Comparison of ENCODE assay signal across 8 cellular contexts in the genomic region with DNA sequence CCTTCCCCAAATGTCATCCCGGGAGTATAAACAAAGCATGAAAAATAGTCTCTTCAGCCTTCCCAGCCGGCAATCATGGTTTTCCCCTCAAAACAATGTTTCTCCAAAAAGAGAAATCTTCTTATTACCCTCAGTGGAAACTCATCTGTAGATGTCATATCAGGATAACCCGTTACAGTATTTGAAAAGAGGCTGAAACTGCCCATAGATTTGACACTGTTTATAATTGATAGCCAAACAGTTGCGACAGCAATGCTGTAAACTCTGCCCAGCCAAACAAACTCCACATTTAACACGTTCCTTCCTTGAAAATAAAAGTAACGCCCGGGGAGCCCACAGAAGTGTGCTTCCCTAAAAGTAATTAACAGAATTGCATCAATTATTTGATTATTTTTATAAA.
DNase-seq lines count a peak whose midpoint lies in the region; ATAC-seq, FAIRE-seq and TF ChIP-seq lines count a peak whose summit lies in the region.

No MANE protein-coding gene starts in this region.

- no peak overlapping the region for H2AFZ ChIP-seq in IMR-90 (replicated peaks; ENCODE audit: low read length, poor library complexity)
- peak overlapping the region; percentile 90 for H2AFZ ChIP-seq in GM12878 (ENCODE audit: control insufficient read depth, low read depth, low read length)
- peak overlapping the region; percentile 87 for H2AFZ ChIP-seq in keratinocyte (ENCODE audit: control insufficient read depth, low read length)

- H3K9ac ChIP-seq in BLaER1 treated with 17β-estradiol and CSF1 and Interleukin-3, amounts not matched to agents 10 nM and 100 nM = peak overlapping the region; percentile 87 to 96 (median 93)
- H3K9ac ChIP-seq in IMR-90 (ENCODE audit: low read depth, low read length) = peak overlapping the region; percentile 76
- H3K9ac ChIP-seq in GM12878 (ENCODE audit: control insufficient read depth, insufficient read depth, low read length) = peak overlapping the region; percentile 89
- peak overlapping the region; percentile 82 for H3K9ac ChIP-seq in keratinocyte (ENCODE audit: control insufficient read depth, extremely low read depth, insufficient read depth, low read length)

- POLR2A ChIA-PET in IMR-90 (lab: Charles Lee; ENCODE audit: unreplicated experiment) (no interaction called here), GM12878 (lab: Charles Lee) (interaction anchor here (0.7 to 1.1 kb wide), 2 partner anchors 23 to 433 kb away, joined by 3 read pairs; no protein-coding TSS in a partner anchor)

- H3K4me3 Mint-ChIP-seq in stimulated activated effector memory CD8-positive, alpha-beta T cell treated with anti-CD3 and anti-CD28 coated beads, Interleukin-12 subunit alpha, Interleukin-12 subunit beta, amount 100 ng/mL, for 72 hours = peak overlapping the region; percentile 81

- peak overlapping the region; percentile 76 to 93 (median 82) for H3K4me3 ChIP-seq in BLaER1 treated with 17β-estradiol and CSF1 and Interleukin-3, amounts not matched to agents 10 nM and 100 nM
- peak overlapping the region; percentile 78 for H3K4me3 ChIP-seq in IMR-90 (ENCODE audit: insufficient read depth, low read depth, low read length)
- H3K4me3 ChIP-seq in GM12878 = peak overlapping the region; percentile 86
- peak overlapping the region; percentile 63 to 84 (median 77) for H3K4me3 ChIP-seq in keratinocyte (ENCODE audit: control insufficient read depth in 2 of 3, extremely low read depth in 1 of 3, insufficient read depth in 2 of 3, low read depth in 1 of 3, low read length in 3 of 3)

- FAIRE-seq in GM12878 (lab: Jason Lieb, UNC) = no peak
- no peak for FAIRE-seq in keratinocyte (lab: Jason Lieb, UNC)

- H3K4me1 Mint-ChIP-seq in stimulated activated effector memory CD8-positive, alpha-beta T cell treated with anti-CD3 and anti-CD28 coated beads, Interleukin-12 subunit alpha, Interleukin-12 subunit beta, amount 100 ng/mL, for 72 hours = peaks cover 66% of the 10 kb centered on the region

- SMC1A ChIA-PET in GM12878 (lab: Charles Lee; ENCODE audit: uncharacterized antibody, unreplicated experiment) = interaction anchor here (1.4 to 1.9 kb wide), 2 partner anchors 23 to 268 kb away, joined by 3 to 10 read pairs; no protein-coding TSS in a partner anchor

- peak overlapping the region; percentile 92 for H3K14ac ChIP-seq in IMR-90 (replicated peaks; ENCODE audit: low read depth, low read length)

- H4K8ac ChIP-seq in IMR-90 (ENCODE audit: low read depth in 2 of 2, low read length in 2 of 2) = peak overlapping the region; percentile 4 to 76; a peak in 2 of 4 replicates

- dilution Hi-C loops in IMR-90 (cut with HindIII; ENCODE audit: low sequenced_read_pairs, unreplicated experiment) = no loop called here
- dilution Hi-C loops in keratinocyte (cut with MboI; ENCODE audit: extremely low pct_ligation_motif_present, low sequenced_read_pairs) = no loop called here

- TF ChIP-seq EP300 in GM12878 (IDR thresholded peaks at IDR 0.05; ENCODE audit: borderline replicate concordance in 1 of 2, control insufficient read depth in 1 of 2, low read depth in 2 of 2, low read length in 2 of 2) = no peak

- peaks cover 0 to 14% (median 7%) of the 10 kb centered on the region in 11 experiments; a peak in 8 of 22 replicates for H3K27me3 ChIP-seq in BLaER1 treated with 17β-estradiol and CSF1 and Interleukin-3, amounts not matched to agents 10 nM and 100 nM
- no peaks in the 10 kb centered on the region for H3K27me3 ChIP-seq in IMR-90 (ENCODE audit: control insufficient read depth, insufficient read depth, low read length)
- no peaks in the 10 kb centered on the region for H3K27me3 ChIP-seq in GM12878 (replicated peaks in 1 of 2; ENCODE audit: control insufficient read depth in 2 of 2, insufficient read depth in 2 of 2, low read length in 1 of 2)
- H3K27me3 ChIP-seq in keratinocyte (ENCODE audit: control insufficient read depth, extremely low read depth, insufficient read depth, low read length) = no peaks in the 10 kb centered on the region

- H3K56ac ChIP-seq in IMR-90 (ENCODE audit: extremely low read depth, insufficient read depth, low read length) = peak overlapping the region; percentile 47

- H3K23ac ChIP-seq in IMR-90 (ENCODE audit: low read depth, low read length) = peak overlapping the region; percentile 93

- no peak overlapping the region; the same call in 2 of the 3 replicates for H2BK15ac ChIP-seq in IMR-90 (ENCODE audit: low read depth, low read length)

- no peak overlapping the region for H2BK20ac ChIP-seq in IMR-90 (ENCODE audit: low read depth, low read length)

- peak overlapping the region; percentile 90 for H2BK5ac ChIP-seq in IMR-90 (ENCODE audit: low read depth, low read length, poor library complexity, severe bottlenecking)

- H3K9me3 Mint-ChIP-seq in stimulated activated effector memory CD8-positive, alpha-beta T cell treated with anti-CD3 and anti-CD28 coated beads, Interleukin-12 subunit alpha, Interleukin-12 subunit beta, amount 100 ng/mL, for 72 hours = no peaks in the 10 kb centered on the region

- no peak overlapping the region for H2AK5ac ChIP-seq in IMR-90 (ENCODE audit: low read depth, low read length)

- no peak for DNase-seq in IMR-90
- no peak for DNase-seq in GM12878 (ENCODE audit: low read depth, low spot score)
- no peak for DNase-seq in keratinocyte (ENCODE audit: low read depth, low spot score)
- DNase-seq in stimulated activated effector memory CD8-positive, alpha-beta T cell treated with anti-CD3 and anti-CD28 coated beads, Interleukin-12 subunit alpha, Interleukin-12 subunit beta, amount 100 ng/mL, for 72 hours (ENCODE audit: low spot score in 2 of 2) = no peak
- DNase-seq in LoVo (ENCODE audit: low spot score) = no peak

- TF ChIP-seq RAD21 in IMR-90 (IDR thresholded peaks at IDR 0.05; ENCODE audit: low read length) (no peak), GM12878 (IDR thresholded peaks at IDR 0.05; ENCODE audit: insufficient read depth, low read depth, low read length) (0 out of 2 replicates have a peak, but pooled peaks have one; percentile 9)

- H3K79me1 ChIP-seq in IMR-90 (ENCODE audit: low read depth in 1 of 2, low read length in 2 of 2) = peaks cover 6 to 40% of the 10 kb centered on the region in 2 experiments; a peak in 2 of 4 replicates

- no peak overlapping the region for H4K5ac ChIP-seq in IMR-90 (ENCODE audit: low read depth, low read length)

- H2AK9ac ChIP-seq in IMR-90 (replicated peaks; ENCODE audit: low read depth, low read length, poor library complexity) = no peak overlapping the region

- no peak for TF ChIP-seq POLR2A in IMR-90 (IDR thresholded peaks at IDR 0.05; ENCODE audit: low read depth, low read length)
- TF ChIP-seq POLR2A in GM12878 (IDR thresholded peaks at IDR 0.05; ENCODE audit: low read depth, low read length) = no peak

- no peaks in the 10 kb centered on the region for H3K36me3 ChIP-seq in BLaER1 treated with 17β-estradiol and CSF1 and Interleukin-3, amounts not matched to agents 10 nM and 100 nM
- H3K36me3 ChIP-seq in IMR-90 (ENCODE audit: control insufficient read depth, insufficient read depth, low read length) (no peaks in the 10 kb centered on the region), GM12878 (ENCODE audit: control insufficient read depth in 2 of 2, insufficient read depth in 2 of 2, low read length in 1 of 2) (no peaks in the 10 kb centered on the region), keratinocyte (ENCODE audit: control insufficient read depth in 2 of 2, extremely low read depth in 1 of 2, insufficient read depth in 2 of 2, low read length in 2 of 2) (no peaks in the 10 kb centered on the region)

- RAD21 ChIA-PET in GM12878 (lab: Charles Lee; ENCODE audit: unreplicated experiment) = interaction anchor here (1.0 to 1.5 kb wide), 2 partner anchors 12 to 23 kb away, joined by 3 to 9 read pairs; no protein-coding TSS in a partner anchor

- peaks cover 47 to 71% (median 64%) of the 10 kb centered on the region in 10 experiments for H3K4me1 ChIP-seq in BLaER1 treated with 17β-estradiol and CSF1 and Interleukin-3, amounts not matched to agents 10 nM and 100 nM
- H3K4me1 ChIP-seq in IMR-90 (ENCODE audit: control insufficient read depth, insufficient read depth, low read length) = peaks cover 10% of the 10 kb centered on the region
- H3K4me1 ChIP-seq in GM12878 (ENCODE audit: control insufficient read depth, insufficient read depth, low read length) = peaks cover 43% of the 10 kb centered on the region
- H3K4me1 ChIP-seq in keratinocyte (ENCODE audit: control insufficient read depth, extremely low read depth, insufficient read depth, low read length) = peaks cover 14% of the 10 kb centered on the region

- peak overlapping the region; percentile 81 for H3K27ac Mint-ChIP-seq in stimulated activated effector memory CD8-positive, alpha-beta T cell treated with anti-CD3 and anti-CD28 coated beads, Interleukin-12 subunit alpha, Interleukin-12 subunit beta, amount 100 ng/mL, for 72 hours

- TF ChIP-seq CTCF in IMR-90 (conservative IDR thresholded peaks at IDR 0.05; ENCODE audit: low read depth, low read length) = no peak
- TF ChIP-seq CTCF in GM12878 (IDR thresholded peaks at IDR 0.05 in 2 of 3, conservative IDR thresholded peaks at IDR 0.05 in 1 of 3; ENCODE audit: control insufficient read depth in 2 of 3, extremely low read depth in 1 of 3, insufficient read depth in 1 of 3, low read depth in 3 of 3, low read length in 3 of 3) = no peak
- TF ChIP-seq CTCF in keratinocyte (optimal IDR thresholded peaks at IDR 0.05 in 1 of 3, IDR thresholded peaks at IDR 0.05 in 1 of 3, conservative IDR thresholded peaks at IDR 0.05 in 1 of 3; ENCODE audit: extremely low read depth in 1 of 3, insufficient read depth in 2 of 3, low read length in 3 of 3) = no peak

- CTCF ChIA-PET in IMR-90 (lab: Yijun Ruan, JAX) (no interaction called here), GM12878 (lab: Yijun Ruan, JAX) (no interaction called here)

- in situ Hi-C loops in IMR-90 (cut with MboI; ENCODE audit: low sequenced_read_pairs) = loop anchor here (5.0 to 10.0 kb wide), 2 partner anchors 194 to 294 kb away; no protein-coding TSS in a partner anchor
- in situ Hi-C loops in GM12878 (cut with MboI) = loop anchor here (5.0 kb wide), 1 partner anchor 186 kb away; no protein-coding TSS in a partner anchor

- intact Hi-C loops in IMR-90 (cut with micrococcal nuclease) = loop anchor here (1.0 to 10.0 kb wide), 6 partner anchors 128 to 578 kb away; partner anchors contain the start of gene FOXN3
- intact Hi-C loops in GM12878 (cut with micrococcal nuclease; ENCODE audit: unreplicated experiment) = loop anchor here (2.0 to 10.0 kb wide), 6 partner anchors 22 to 444 kb away; no protein-coding TSS in a partner anchor

- H3K9me3 ChIP-seq in BLaER1 treated with 17β-estradiol and CSF1 and Interleukin-3, amounts not matched to agents 10 nM and 100 nM (replicated peaks in 1 of 11) = no peaks in the 10 kb centered on the region
- H3K9me3 ChIP-seq in IMR-90 (ENCODE audit: control insufficient read depth, insufficient read depth, low read length) (no peaks in the 10 kb centered on the region), GM12878 (replicated peaks; ENCODE audit: control insufficient read depth, insufficient read depth, low read length) (no peaks in the 10 kb centered on the region), keratinocyte (ENCODE audit: control insufficient read depth, low read depth, low read length) (no peaks in the 10 kb centered on the region)

- WGBS in IMR-90 (ENCODE audit: extremely low coverage in 2 of 2, insufficient read length in 1 of 2), 2 experiments = no CpG with 5 or more reads among the region's 7 CpGs
- 1% methylated on average over 7 of the region's 7 CpGs for WGBS in GM12878 (ENCODE audit: insufficient coverage, insufficient replicate concordance, low lambda C conversion rate, missing lambda C conversion rate)

- ATAC-seq in IMR-90 (ENCODE audit: low read depth) = peak; percentile 4; the same call in 1 of the 2 replicates
- ATAC-seq in GM12878 = peak; percentile 13
- no peak for ATAC-seq in stimulated activated effector memory CD8-positive, alpha-beta T cell treated with anti-CD3 and anti-CD28 coated beads, Interleukin-12 subunit alpha, Interleukin-12 subunit beta, amount 100 ng/mL, for 72 hours
- no peak for ATAC-seq in GM21367 (IDR thresholded peaks at IDR 0.05; ENCODE audit: unreplicated experiment)
- ATAC-seq in GM18517 (IDR thresholded peaks at IDR 0.05; ENCODE audit: unreplicated experiment) = no peak

- H3K9me1 ChIP-seq in IMR-90 (ENCODE audit: insufficient read depth, low read length) (no peaks in the 10 kb centered on the region), keratinocyte (ENCODE audit: control insufficient read depth, extremely low read depth, insufficient read depth, low read length) (no peaks in the 10 kb centered on the region)

- peak overlapping the region; percentile 76; the same call in 1 of the 2 replicates for H3K4ac ChIP-seq in IMR-90 (ENCODE audit: low read depth, low read length)

- peak overlapping the region; percentile 28; the same call in 1 of the 2 replicates for H3K18ac ChIP-seq in IMR-90 (ENCODE audit: low read depth, low read length)

- H3K4me2 ChIP-seq in BLaER1 treated with 17β-estradiol and CSF1 and Interleukin-3, amounts not matched to agents 10 nM and 100 nM = peak overlapping the region; percentile 83 to 94 (median 88)
- H3K4me2 ChIP-seq in IMR-90 (ENCODE audit: low read depth, low read length) = peak overlapping the region; percentile 69; the same call in 1 of the 2 replicates
- peak overlapping the region; percentile 100 for H3K4me2 ChIP-seq in GM12878 (ENCODE audit: control insufficient read depth, insufficient read depth)
- H3K4me2 ChIP-seq in keratinocyte (ENCODE audit: control insufficient read depth, extremely low read depth, insufficient read depth, low read depth, low read length) = peak overlapping the region; percentile 99

- peak overlapping the region; percentile 11; the same call in 1 of the 2 replicates for H2BK120ac ChIP-seq in IMR-90 (ENCODE audit: low read depth, low read length)

- BruUV-seq in IMR-90 (replicated peaks; lab: Mats Ljungman, UMichigan) = no TSS peak
- no TSS peak for BruUV-seq in GM12878 (replicated peaks; lab: Mats Ljungman, UMichigan)

- peaks cover 0 to 3% (median 0%) of the 10 kb centered on the region in 11 experiments; a peak in 1 of 22 replicates for H4K20me1 ChIP-seq in BLaER1 treated with 17β-estradiol and CSF1 and Interleukin-3, amounts not matched to agents 10 nM and 100 nM
- H4K20me1 ChIP-seq in IMR-90 (ENCODE audit: insufficient read depth, low read length) (no peaks in the 10 kb centered on the region; the same call in 1 of the 2 replicates), GM12878 (ENCODE audit: control insufficient read depth, insufficient read depth) (no peaks in the 10 kb centered on the region), keratinocyte (ENCODE audit: control insufficient read depth, extremely low read depth, insufficient read depth, low read length) (no peaks in the 10 kb centered on the region)

- peak overlapping the region; percentile 83; the same call in 1 of the 2 replicates for H4K91ac ChIP-seq in IMR-90 (ENCODE audit: insufficient read depth, low read depth, low read length)

- peak overlapping the region; percentile 75 to 94 (median 91) for H3K27ac ChIP-seq in BLaER1 treated with 17β-estradiol and CSF1 and Interleukin-3, amounts not matched to agents 10 nM and 100 nM
- H3K27ac ChIP-seq in IMR-90 (ENCODE audit: insufficient read depth, low read length) (peak overlapping the region; percentile 70; the same call in 1 of the 2 replicates), GM12878 (ENCODE audit: control insufficient read depth, insufficient read depth) (peak overlapping the region; percentile 74), keratinocyte (ENCODE audit: control insufficient read depth, insufficient read depth, low read length) (peak overlapping the region; percentile 56)

- peaks cover 22% of the 10 kb centered on the region for H3K36me3 Mint-ChIP-seq in stimulated activated effector memory CD8-positive, alpha-beta T cell treated with anti-CD3 and anti-CD28 coated beads, Interleukin-12 subunit alpha, Interleukin-12 subunit beta, amount 100 ng/mL, for 72 hours

- H3K79me2 ChIP-seq in GM12878 (ENCODE audit: control insufficient read depth, insufficient read depth, low read length) (peaks cover 29% of the 10 kb centered on the region), keratinocyte (ENCODE audit: control insufficient read depth, insufficient read depth, low read length) (no peaks in the 10 kb centered on the region)

Comparison
In these comparisons a context has a peak if more than half of its experiments do, and no peak if none do; other contexts are left out.
1. ATAC-seq: peak in IMR-90 (single experiment) and GM12878 (single experiment); none in stimulated activated effector memory CD8-positive, alpha-beta T cell treated with anti-CD3 and anti-CD28 coated beads, Interleukin-12 subunit alpha, Interleukin-12 subunit beta, amount 100 ng/mL, for 72 hours (single experiment), GM21367 (single experiment) and GM18517 (single experiment).
2. Peak in every context shown above with its lines, with median percentiles within 50 percentile points of each other: H3K27ac ChIP-seq, H3K4me2 ChIP-seq, H3K4me3 ChIP-seq and H3K9ac ChIP-seq.